ENCODE assay signal across 22 cellular contexts in the genomic region with DNA sequence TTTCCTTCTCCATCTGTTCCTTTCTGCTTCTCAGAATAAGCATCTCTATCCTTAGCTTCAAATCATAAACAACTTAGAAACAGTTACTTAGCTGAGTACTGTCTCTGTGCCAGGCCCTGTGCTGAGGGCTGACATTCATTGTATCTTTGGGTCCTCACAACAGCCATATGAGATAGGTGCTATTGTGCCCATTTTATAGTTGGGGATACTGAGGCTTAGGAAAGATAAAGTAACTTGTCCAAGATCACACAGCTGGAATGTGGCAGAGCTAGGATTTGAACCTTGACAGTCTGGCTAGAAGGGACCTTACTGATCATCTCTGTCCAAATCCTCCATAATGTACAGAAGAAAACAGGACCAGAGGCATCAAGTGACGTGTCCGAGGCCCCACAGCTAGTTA. TPM values are rescaled to one million over a fixed set of nuclear protein-coding genes. Genes with fewer than 3 reads are reported as not detected.
A peak's percentile ranks its signal among the peaks of the same experiment; 100 is the strongest.
DNase-seq lines count a peak whose midpoint lies in the region; ATAC-seq and TF ChIP-seq lines count a peak whose summit lies in the region.
"Had no signal": no experiment of that assay in that cellular context is flagged by ENCODE, and none has a peak within 500 bp of the region (broad histone marks: within the 10 kb centered on the region; RNA-seq: fewer than 3 reads in every experiment).

No MANE protein-coding gene starts in this region.

- peak overlapping the region; percentile 89 for H3K27ac Mint-ChIP-seq in activated CD8-positive, alpha-beta memory T cell treated with anti-CD3 and anti-CD28 coated beads, Interleukin-2, amount 10 ng/mL, durations not matched to agents 7 days and 5 days
- H3K27ac Mint-ChIP-seq in activated naive CD8-positive, alpha-beta T cell treated with anti-CD3 and anti-CD28 coated beads for 36 hours = peak overlapping the region; percentile 98
- H3K27ac Mint-ChIP-seq in neural crest cell (ENCODE audit: unreplicated experiment) = peak overlapping the region; percentile 92
- H3K27ac Mint-ChIP-seq: dendritic cell treated with granulocyte-macrophage colony-stimulating factor and Interleukin-4, amounts not matched to agents 40 ng/mL and 50 ng/mL, for 4 days; GM23338; type B pancreatic cell had no signal

- POLR2A ChIA-PET in PC-9 (lab: Charles Lee; ENCODE audit: unreplicated experiment) = no interaction called here

- peak overlapping the region; percentile 92 for H3K27ac ChIP-seq in KMS-11
- H3K27ac ChIP-seq in PC-9 = no peak overlapping the region
- H3K27ac ChIP-seq: pancreas, right atrium auricular region had no signal

- H3K36me3 Mint-ChIP-seq in activated CD8-positive, alpha-beta memory T cell treated with anti-CD3 and anti-CD28 coated beads, Interleukin-2, amount 10 ng/mL, durations not matched to agents 7 days and 5 days = peaks cover 56% of the 10 kb centered on the region
- H3K36me3 Mint-ChIP-seq in activated naive CD8-positive, alpha-beta T cell treated with anti-CD3 and anti-CD28 coated beads for 36 hours = peaks cover 68% of the 10 kb centered on the region
- H3K36me3 Mint-ChIP-seq in neural crest cell (ENCODE audit: low read depth) = no peaks in the 10 kb centered on the region
- H3K36me3 Mint-ChIP-seq: type B pancreatic cell had no signal

- no peak for ATAC-seq in activated CD8-positive, alpha-beta memory T cell treated with anti-CD3 and anti-CD28 coated beads, Interleukin-2, amount 10 ng/mL, durations not matched to agents 7 days and 5 days
- ATAC-seq in GM21825 (IDR thresholded peaks at IDR 0.05; ENCODE audit: unreplicated experiment) = no peak
- no peak for ATAC-seq in omental fat pad (ENCODE audit: low FRiP score)
- ATAC-seq: GM23338, pancreas had no signal

- H4K20me1 ChIP-seq in KMS-11 (ENCODE audit: insufficient read depth) (no peaks in the 10 kb centered on the region), PC-9 (ENCODE audit: insufficient read depth) (no peaks in the 10 kb centered on the region)

- no peaks in the 10 kb centered on the region for H3K9me3 Mint-ChIP-seq in activated CD8-positive, alpha-beta memory T cell treated with anti-CD3 and anti-CD28 coated beads, Interleukin-2, amount 10 ng/mL, durations not matched to agents 7 days and 5 days (ENCODE audit: low read depth)
- H3K9me3 Mint-ChIP-seq in activated naive CD8-positive, alpha-beta T cell treated with anti-CD3 and anti-CD28 coated beads for 36 hours = peaks cover 3% of the 10 kb centered on the region
- no peaks in the 10 kb centered on the region for H3K9me3 Mint-ChIP-seq in neural crest cell
- H3K9me3 Mint-ChIP-seq: dendritic cell treated with granulocyte-macrophage colony-stimulating factor and Interleukin-4, amounts not matched to agents 40 ng/mL and 50 ng/mL, for 4 days; GM23338; type B pancreatic cell had no signal

- H3K4me1 ChIP-seq in KMS-11 (ENCODE audit: low read depth, poor library complexity, severe bottlenecking) (peaks cover 76% of the 10 kb centered on the region), PC-9 (replicated peaks; ENCODE audit: insufficient read depth) (no peaks in the 10 kb centered on the region)
- H3K4me1 ChIP-seq: BE2C, pancreas, right atrium auricular region had no signal

- peak overlapping the region; percentile 93 for H3K4me2 ChIP-seq in KMS-11
- H3K4me2 ChIP-seq in PC-9 = no peak overlapping the region
- H3K4me2 ChIP-seq: GM23338 had no signal

- peak overlapping the region; percentile 74; the same call in 1 of the 2 replicates for H3K9ac ChIP-seq in KMS-11

- no peaks in the 10 kb centered on the region for H3K27me3 Mint-ChIP-seq in activated CD8-positive, alpha-beta memory T cell treated with anti-CD3 and anti-CD28 coated beads, Interleukin-2, amount 10 ng/mL, durations not matched to agents 7 days and 5 days
- H3K27me3 Mint-ChIP-seq in activated naive CD8-positive, alpha-beta T cell treated with anti-CD3 and anti-CD28 coated beads for 36 hours = no peaks in the 10 kb centered on the region
- no peaks in the 10 kb centered on the region for H3K27me3 Mint-ChIP-seq in neural crest cell (ENCODE audit: low read depth)

- DNase-seq in activated CD8-positive, alpha-beta memory T cell treated with anti-CD3 and anti-CD28 coated beads, Interleukin-2, amount 10 ng/mL, durations not matched to agents 7 days and 5 days = no peak
- no peak for DNase-seq in activated CD8-positive, alpha-beta memory T cell treated with anti-CD3 and anti-CD28 coated beads, Interleukin-2, amount 50 U/mL, for 48 hours
- no peak for DNase-seq in activated naive CD8-positive, alpha-beta T cell treated with anti-CD3 and anti-CD28 coated beads for 36 hours
- no peak for DNase-seq in neural crest cell (ENCODE audit: low read depth, low spot score)
- no peak for DNase-seq in PC-9
- DNase-seq in omental fat pad (ENCODE audit: low spot score) = no peak
- DNase-seq: activated CD4-positive, alpha-beta T cell treated with anti-CD3 and anti-CD28 coated beads for 4 hours; amniotic stem cell; BE2C; mammary epithelial cell; NCI-H1105; NCI-H2029 treated with DMSO at 0.1 percent for 48 hours; NCI-H226; NCI-H774; pancreas; stimulated activated CD4-positive, alpha-beta T cell treated with anti-CD3 and anti-CD28 coated beads, Interleukin-12 subunit alpha, Interleukin-12 subunit beta, amount 100 ng/mL, for 4 hours had no signal

- CTCF ChIA-PET in activated CD8-positive, alpha-beta memory T cell treated with anti-CD3 and anti-CD28 coated beads, Interleukin-2, amount 10 ng/mL, durations not matched to agents 7 days and 5 days (lab: Charles Lee) = interaction anchor here (0.9 to 1.6 kb wide), 4 partner anchors 12 to 47 kb away, joined by 3 to 12 read pairs (median 4); no protein-coding TSS in a partner anchor
- CTCF ChIA-PET in PC-9 (lab: Charles Lee) = no interaction called here

- no peaks in the 10 kb centered on the region for H3F3A ChIP-seq in PC-9 (ENCODE audit: insufficient read depth, low read depth)

- H3K9me3 ChIP-seq in PC-9 (ENCODE audit: insufficient read depth, low read depth) = no peaks in the 10 kb centered on the region
- H3K9me3 ChIP-seq: BE2C, pancreas, right atrium auricular region had no signal

- H3K27me3 ChIP-seq in KMS-11 (ENCODE audit: insufficient read depth, low read depth) (no peaks in the 10 kb centered on the region), PC-9 (ENCODE audit: insufficient read depth, low read depth) (peaks cover 19% of the 10 kb centered on the region)
- H3K27me3 ChIP-seq: BE2C, right atrium auricular region had no signal

- TF ChIP-seq CTCF in KMS-11 (conservative IDR thresholded peaks at IDR 0.05; ENCODE audit: low read depth, low read length) = no peak
- TF ChIP-seq CTCF in neural crest cell (conservative IDR thresholded peaks at IDR 0.05) = no peak
- no peak for TF ChIP-seq CTCF in PC-9 (conservative IDR thresholded peaks at IDR 0.05)
- no peak for TF ChIP-seq CTCF in omental fat pad (IDR thresholded peaks at IDR 0.05)

- no peaks in the 10 kb centered on the region for H3K9me2 ChIP-seq in PC-9 (ENCODE audit: insufficient read depth)

- intact Hi-C loops in PC-9 (cut with micrococcal nuclease; ENCODE audit: unreplicated experiment) = no loop called here

- BruUV-seq in PC-9 (replicated peaks; lab: Mats Ljungman, UMichigan) = no TSS peak

- peaks cover 90% of the 10 kb centered on the region for H3K4me1 Mint-ChIP-seq in activated CD8-positive, alpha-beta memory T cell treated with anti-CD3 and anti-CD28 coated beads, Interleukin-2, amount 10 ng/mL, durations not matched to agents 7 days and 5 days
- H3K4me1 Mint-ChIP-seq in activated naive CD8-positive, alpha-beta T cell treated with anti-CD3 and anti-CD28 coated beads for 36 hours = peaks cover 91% of the 10 kb centered on the region
- H3K4me1 Mint-ChIP-seq in neural crest cell = peaks cover 43% of the 10 kb centered on the region

- H3K4me3 Mint-ChIP-seq in activated CD8-positive, alpha-beta memory T cell treated with anti-CD3 and anti-CD28 coated beads, Interleukin-2, amount 10 ng/mL, durations not matched to agents 7 days and 5 days = peak overlapping the region; percentile 29
- peak overlapping the region; percentile 66 for H3K4me3 Mint-ChIP-seq in activated naive CD8-positive, alpha-beta T cell treated with anti-CD3 and anti-CD28 coated beads for 36 hours
- peak overlapping the region; percentile 24 for H3K4me3 Mint-ChIP-seq in neural crest cell
- H3K4me3 Mint-ChIP-seq: dendritic cell treated with granulocyte-macrophage colony-stimulating factor and Interleukin-4, amounts not matched to agents 40 ng/mL and 50 ng/mL, for 4 days; GM23338; type B pancreatic cell had no signal

- H3K36me3 ChIP-seq in KMS-11 (ENCODE audit: insufficient read depth) (no peaks in the 10 kb centered on the region), PC-9 (ENCODE audit: low read depth) (no peaks in the 10 kb centered on the region)
- H3K36me3 ChIP-seq: BE2C, pancreas, right atrium auricular region had no signal

- H3K4me3 ChIP-seq in KMS-11 (IDR thresholded peaks at IDR 0.05; ENCODE audit: insufficient read depth, low read depth, low read length) (peak overlapping the region; percentile 16), PC-9 (no peak overlapping the region)
- H3K4me3 ChIP-seq: GM23338, pancreas, right atrium auricular region had no signal

- peak overlapping the region; percentile 64; the same call in 1 of the 2 replicates for H2AFZ ChIP-seq in KMS-11 (ENCODE audit: low read depth)
- H2AFZ ChIP-seq in PC-9 = no peak overlapping the region

- H3K79me2 ChIP-seq in KMS-11 (ENCODE audit: insufficient read depth, low read depth) = no peaks in the 10 kb centered on the region
- no peaks in the 10 kb centered on the region for H3K79me2 ChIP-seq in PC-9 (ENCODE audit: low read depth)

RNA-seq across cellular contexts. Expression of a gene that starts 25.0 kb away (rescaled TPM):
- total RNA-seq in activated CD8-positive, alpha-beta memory T cell treated with anti-CD3 and anti-CD28 coated beads, Interleukin-2, amount 10 ng/mL, durations not matched to agents 7 days and 5 days = 100 to 1,000 TPM; 190 to 197 TPM
- total RNA-seq in activated naive CD8-positive, alpha-beta T cell treated with anti-CD3 and anti-CD28 coated beads for 36 hours = 100 to 1,000 TPM; 166 TPM
- total RNA-seq in neural crest cell = 2.8 and 3.9 TPM in 2 replicates
- not detected in 2 replicates for total RNA-seq in PC-9 (2021)
- total RNA-seq in omental fat pad = 1 to 10 TPM; 2.0 to 4.7 (median 2.6) TPM
- total RNA-seq: mammary epithelial cell had no signal

Comparison
In these comparisons a context has a peak if more than half of its experiments do, and no peak if none do; other contexts are left out.
1. RNA of a gene that starts 25.0 kb away (total RNA-seq): 190 to 197 TPM in activated CD8-positive, alpha-beta memory T cell treated with anti-CD3 and anti-CD28 coated beads, Interleukin-2, amount 10 ng/mL, durations not matched to agents 7 days and 5 days and 166 TPM in activated naive CD8-positive, alpha-beta T cell treated with anti-CD3 and anti-CD28 coated beads for 36 hours; 2.8 to 3.9 TPM in neural crest cell, 2.0 to 4.7 TPM in omental fat pad and not detected in PC-9; every median in the first group is over 10 times any median in the second.
2. Peak in every context shown above with its lines, with median percentiles within 50 percentile points of each other: H3K27ac Mint-ChIP-seq and H3K4me3 Mint-ChIP-seq.